10 cellular contexts compared by ENCODE assay signal in the genomic region with DNA sequence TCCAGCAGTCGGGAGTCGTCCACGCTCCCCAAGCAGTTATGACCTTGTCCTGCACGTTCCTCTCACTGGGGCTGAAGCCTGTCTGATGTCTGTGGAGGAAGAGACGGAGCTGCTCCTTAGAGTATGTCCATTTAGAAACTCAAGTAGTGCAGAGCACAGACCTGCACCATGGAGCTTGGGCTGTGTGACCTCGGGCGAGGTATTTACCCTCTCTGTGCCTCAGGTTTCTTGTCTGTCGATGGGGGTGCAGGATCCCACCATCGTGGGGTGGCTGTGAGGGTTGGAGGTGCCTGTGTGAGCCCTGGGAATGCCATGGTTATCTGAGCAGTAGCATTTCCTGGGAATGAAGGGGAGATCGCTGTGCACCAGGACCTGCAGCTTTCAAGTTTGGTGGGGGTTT. TPM values are rescaled to one million over a fixed set of nuclear protein-coding genes. Genes with fewer than 3 reads are reported as not detected.
DNase-seq lines count a peak whose midpoint lies in the region; ATAC-seq, FAIRE-seq and TF ChIP-seq lines count a peak whose summit lies in the region.
"Had no signal": no experiment of that assay in that cellular context is flagged by ENCODE, and none has a peak within 500 bp of the region (broad histone marks: within the 10 kb centered on the region; RNA-seq: fewer than 3 reads in every experiment).

No MANE protein-coding gene starts in this region.

- no peak for TF ChIP-seq RAD21 in HepG2 (CRISPR knock-in tag; IDR thresholded peaks at IDR 0.05)

- ATAC-seq in activated CD8-positive, alpha-beta memory T cell treated with anti-CD3 and anti-CD28 coated beads, Interleukin-2, amount 10 ng/mL, durations not matched to agents 7 days and 5 days = no peak
- ATAC-seq in activated CD8-positive, alpha-beta T cell treated with anti-CD3 and anti-CD28 coated beads, Interleukin-2, amount 10 ng/mL, durations not matched to agents 7 days and 5 days = no peak
- ATAC-seq in HepG2 (no peak), GM19395 (IDR thresholded peaks at IDR 0.05; ENCODE audit: unreplicated experiment) (no peak)

- peaks cover 18% of the 10 kb centered on the region for H3K79me2 ChIP-seq in HepG2 (ENCODE audit: insufficient read depth, low read length)

- peaks cover 20 to 47% of the 10 kb centered on the region in 2 experiments for H3K36me3 ChIP-seq in HepG2 (replicated peaks in 1 of 2; ENCODE audit: control insufficient read depth in 1 of 2, insufficient read depth in 2 of 2, low read length in 2 of 2)
- peaks cover 22% of the 10 kb centered on the region for H3K36me3 ChIP-seq in suprapubic skin

- TF ChIP-seq POLR2A in HepG2 (IDR thresholded peaks at IDR 0.05; ENCODE audit: insufficient read depth in 1 of 2, low read depth in 2 of 2, low read length in 2 of 2) (no peak), suprapubic skin (IDR thresholded peaks at IDR 0.05) (no peak), lower leg skin (IDR thresholded peaks at IDR 0.05) (no peak)

- CTCF ChIA-PET in activated CD8-positive, alpha-beta memory T cell treated with anti-CD3 and anti-CD28 coated beads, Interleukin-2, amount 10 ng/mL, durations not matched to agents 7 days and 5 days (lab: Charles Lee) = interaction anchor here (0.8 to 2.0 kb wide), 2 partner anchors 12 to 168 kb away, joined by 3 to 6 read pairs; no protein-coding TSS in a partner anchor
- CTCF ChIA-PET in activated CD8-positive, alpha-beta T cell treated with anti-CD3 and anti-CD28 coated beads, Interleukin-2, amount 10 ng/mL, durations not matched to agents 7 days and 5 days (lab: Charles Lee) = interaction anchor here (1.2 to 3.1 kb wide), 2 partner anchors 15 to 58 kb away, joined by 6 to 14 read pairs; partner anchors contain the start of genes AJM1 and TRAF2
- CTCF ChIA-PET in HepG2 (lab: Yijun Ruan, JAX; ENCODE audit: low intra/inter-chr PET ratio, low total read pairs) = no interaction called here

- no peaks in the 10 kb centered on the region for H3K27me3 Mint-ChIP-seq in activated CD8-positive, alpha-beta memory T cell treated with anti-CD3 and anti-CD28 coated beads, Interleukin-2, amount 10 ng/mL, durations not matched to agents 7 days and 5 days
- H3K27me3 Mint-ChIP-seq in activated CD8-positive, alpha-beta T cell treated with anti-CD3 and anti-CD28 coated beads, Interleukin-2, amount 10 ng/mL, durations not matched to agents 7 days and 5 days (ENCODE audit: low read depth) = no peaks in the 10 kb centered on the region

- peak overlapping the region; percentile 90 for H3K27ac Mint-ChIP-seq in activated CD8-positive, alpha-beta memory T cell treated with anti-CD3 and anti-CD28 coated beads, Interleukin-2, amount 10 ng/mL, durations not matched to agents 7 days and 5 days
- H3K27ac Mint-ChIP-seq in activated CD8-positive, alpha-beta T cell treated with anti-CD3 and anti-CD28 coated beads, Interleukin-2, amount 10 ng/mL, durations not matched to agents 7 days and 5 days = peak overlapping the region; percentile 41

- intact Hi-C loops in HepG2 (cut with micrococcal nuclease; ENCODE audit: unreplicated experiment) = no loop called here
- intact Hi-C loops in lower leg skin (cut with DNase I; ENCODE audit: low total_unique reads) = no loop called here

- POLR2A ChIA-PET in activated CD8-positive, alpha-beta T cell treated with anti-CD3 and anti-CD28 coated beads, Interleukin-2, amount 10 ng/mL, durations not matched to agents 7 days and 5 days (lab: Charles Lee) = interaction anchor here (3.2 kb wide), 1 partner anchor 14 kb away, joined by 28 read pairs; the partner anchor contains the start of gene TRAF2
- POLR2A ChIA-PET in HepG2 (lab: Yijun Ruan, JAX) = interaction anchor here (2.4 kb wide), 1 partner anchor 16 kb away, joined by 10 read pairs; no protein-coding TSS in a partner anchor

- H3K36me3 Mint-ChIP-seq in activated CD8-positive, alpha-beta memory T cell treated with anti-CD3 and anti-CD28 coated beads, Interleukin-2, amount 10 ng/mL, durations not matched to agents 7 days and 5 days = peaks cover 41% of the 10 kb centered on the region
- peaks cover 44% of the 10 kb centered on the region for H3K36me3 Mint-ChIP-seq in activated CD8-positive, alpha-beta T cell treated with anti-CD3 and anti-CD28 coated beads, Interleukin-2, amount 10 ng/mL, durations not matched to agents 7 days and 5 days (ENCODE audit: low read depth)

- WGBS in HepG2 (ENCODE audit: low lambda C conversion rate) = 90% methylated on average over 10 of the region's 10 CpGs
- 85% methylated on average over 10 of the region's 10 CpGs for WGBS in suprapubic skin
- 86 to 95% methylated on average over 10 of the region's 10 CpGs for WGBS in lower leg skin, 2 donors

- H4K20me1 ChIP-seq in HepG2 (ENCODE audit: insufficient read depth, low read length) = peaks cover 12% of the 10 kb centered on the region

- FAIRE-seq in HepG2 (lab: Jason Lieb, UNC) = no peak

- H3K27me3 ChIP-seq in HepG2 (ENCODE audit: control insufficient read depth in 1 of 2, insufficient read depth in 2 of 2, low read length in 2 of 2) = no peaks in the 10 kb centered on the region
- H3K27me3 ChIP-seq in suprapubic skin = no peaks in the 10 kb centered on the region

- peak overlapping the region; percentile 67 for H3K27ac ChIP-seq in HepG2 (ENCODE audit: extremely low read length, insufficient read depth, low read length)
- peak overlapping the region; percentile 88 for H3K27ac ChIP-seq in suprapubic skin

- H3K4me3 Mint-ChIP-seq in activated CD8-positive, alpha-beta memory T cell treated with anti-CD3 and anti-CD28 coated beads, Interleukin-2, amount 10 ng/mL, durations not matched to agents 7 days and 5 days = no peak overlapping the region
- no peak overlapping the region for H3K4me3 Mint-ChIP-seq in activated CD8-positive, alpha-beta T cell treated with anti-CD3 and anti-CD28 coated beads, Interleukin-2, amount 10 ng/mL, durations not matched to agents 7 days and 5 days

- no peak for DNase-seq in activated CD8-positive, alpha-beta memory T cell treated with anti-CD3 and anti-CD28 coated beads, Interleukin-2, amount 10 ng/mL, durations not matched to agents 7 days and 5 days
- no peak for DNase-seq in activated CD8-positive, alpha-beta memory T cell treated with anti-CD3 and anti-CD28 coated beads, Interleukin-2, amount 50 U/mL, for 4 hours
- DNase-seq in activated CD8-positive, alpha-beta T cell treated with anti-CD3 and anti-CD28 coated beads, Interleukin-2, amount 10 ng/mL, durations not matched to agents 7 days and 5 days = no peak
- no peak for DNase-seq in HepG2 (ENCODE audit: low spot score)
- no peak for DNase-seq in suprapubic skin (ENCODE audit: low spot score in 2 of 2)
- no peak for DNase-seq in GF-D8 (lab: John Stamatoyannopoulos, UW)
- no peak for DNase-seq in lower leg skin (ENCODE audit: low spot score in 2 of 2)
- DNase-seq: DMS79 treated with DMSO at 0.1 percent for 48 hours had no signal

- H3K9me3 ChIP-seq in HepG2 (ENCODE audit: low read length) (no peaks in the 10 kb centered on the region), suprapubic skin (no peaks in the 10 kb centered on the region)

- TF ChIP-seq CTCF in HepG2 (CRISPR knock-in tag; IDR thresholded peaks at IDR 0.05) (no peak), suprapubic skin (IDR thresholded peaks at IDR 0.05) (no peak), lower leg skin (IDR thresholded peaks at IDR 0.05) (no peak)

- H3K4me1 ChIP-seq in HepG2 (ENCODE audit: insufficient read depth, low read length) (peaks cover 27% of the 10 kb centered on the region), suprapubic skin (peaks cover 55% of the 10 kb centered on the region)

- no peak overlapping the region for H2AFZ ChIP-seq in HepG2 (ENCODE audit: low read length)

- no peak overlapping the region for H3K9ac ChIP-seq in HepG2 (ENCODE audit: insufficient read depth, low read depth, low read length)

- no peaks in the 10 kb centered on the region for H3K9me3 Mint-ChIP-seq in activated CD8-positive, alpha-beta memory T cell treated with anti-CD3 and anti-CD28 coated beads, Interleukin-2, amount 10 ng/mL, durations not matched to agents 7 days and 5 days (ENCODE audit: low read depth)
- H3K9me3 Mint-ChIP-seq in activated CD8-positive, alpha-beta T cell treated with anti-CD3 and anti-CD28 coated beads, Interleukin-2, amount 10 ng/mL, durations not matched to agents 7 days and 5 days (ENCODE audit: insufficient read depth) = no peaks in the 10 kb centered on the region

- H3K4me2 ChIP-seq in HepG2 (ENCODE audit: low read depth, low read length) = no peak overlapping the region

- TF ChIP-seq EP300 in HepG2 (IDR thresholded peaks at IDR 0.05; ENCODE audit: low read depth in 2 of 2, low read length in 2 of 2) (no peak), HepG2 (CRISPR knock-in tag; IDR thresholded peaks at IDR 0.05; ENCODE audit: borderline replicate concordance) (no peak), suprapubic skin (IDR thresholded peaks at IDR 0.05) (no peak)

- H3K4me1 Mint-ChIP-seq in activated CD8-positive, alpha-beta memory T cell treated with anti-CD3 and anti-CD28 coated beads, Interleukin-2, amount 10 ng/mL, durations not matched to agents 7 days and 5 days = peaks cover 50% of the 10 kb centered on the region
- H3K4me1 Mint-ChIP-seq in activated CD8-positive, alpha-beta T cell treated with anti-CD3 and anti-CD28 coated beads, Interleukin-2, amount 10 ng/mL, durations not matched to agents 7 days and 5 days (ENCODE audit: low read depth) = peaks cover 35% of the 10 kb centered on the region

- BruUV-seq in HepG2 (replicated peaks; lab: Mats Ljungman, UMichigan) = no TSS peak

- H3K4me3 ChIP-seq in HepG2 (replicated peaks in 1 of 3; ENCODE audit: insufficient read depth in 1 of 3, low read depth in 2 of 3, low read length in 3 of 3) = no peak overlapping the region
- H3K4me3 ChIP-seq in suprapubic skin = no peak overlapping the region
- no peak overlapping the region for H3K4me3 ChIP-seq in lower leg skin (ENCODE audit: low read depth, poor library complexity, severe bottlenecking)

- in situ Hi-C loops in HepG2 (cut with HindIII; ENCODE audit: extremely low pct_ligation_motif_present, low pct_unique_long_range_greater_than_20kb) = no loop called here

RNA-seq across cellular contexts. Expression of gene TRAF2, which starts 14.2 kb away (rescaled TPM):
- total RNA-seq in activated CD8-positive, alpha-beta memory T cell treated with anti-CD3 and anti-CD28 coated beads, Interleukin-2, amount 10 ng/mL, durations not matched to agents 7 days and 5 days = 10 to 100 TPM; 58.4 to 67.6 TPM
- 10 to 100 TPM; 48.5 to 57.2 TPM for total RNA-seq in activated CD8-positive, alpha-beta T cell treated with anti-CD3 and anti-CD28 coated beads, Interleukin-2, amount 10 ng/mL, durations not matched to agents 7 days and 5 days
- 13.4 and 13.6 TPM in 2 replicates for total RNA-seq in HepG2 (2016; rRNA removed; fragmentation: Illumina TruSeq; extraction: Trizol)
- 2.6 and 2.9 TPM in 2 replicates for total RNA-seq in HepG2 (2016; cell fraction: cytosol; rRNA removed; fragmentation: Illumina TruSeq; extraction: Trizol; ENCODE audit: low read depth)
- total RNA-seq in HepG2 (2016; cell fraction: insoluble cytoplasmic fraction; rRNA removed; fragmentation: Illumina TruSeq; extraction: Trizol) = 12.1 and 13.9 TPM in 2 replicates
- 4.8 and 6.0 TPM in 2 replicates for total RNA-seq in HepG2 (2016; cell fraction: membrane; rRNA removed; fragmentation: Illumina TruSeq; extraction: Trizol)
- 10.7 and 13.3 TPM in 2 replicates for total RNA-seq in HepG2 (2016; cell fraction: nucleus; rRNA removed; fragmentation: Illumina TruSeq; extraction: Trizol)
- polyA plus RNA-seq in HepG2 (2011; rRNA removed) = 12.4 and 15.5 TPM in 2 replicates
- 8.6 and 12.5 TPM in 2 replicates for polyA plus RNA-seq in HepG2 (2011; cell fraction: cytosol; rRNA removed)
- polyA plus RNA-seq in HepG2 (2011; cell fraction: nucleus; rRNA removed) = 30.8 and 35.5 TPM in 2 replicates
- polyA plus RNA-seq in HepG2 (2012) = 7.0 and 8.7 TPM in 2 replicates
- polyA plus RNA-seq in HepG2 (2016; cell fraction: cytosol; fragmentation: Illumina TruSeq; extraction: Trizol; ENCODE audit: low read depth) = 1.7 and 2.3 TPM in 2 replicates
- polyA plus RNA-seq in HepG2 (2016; cell fraction: insoluble cytoplasmic fraction; fragmentation: Illumina TruSeq; extraction: Trizol; ENCODE audit: low read depth) = 11.2 and 13.9 TPM in 2 replicates
- 3.5 and 4.0 TPM in 2 replicates for polyA plus RNA-seq in HepG2 (2016; cell fraction: membrane; fragmentation: Illumina TruSeq; extraction: Trizol; ENCODE audit: low read depth)
- 24.7 and 26.6 TPM in 2 replicates for polyA plus RNA-seq in HepG2 (2016; cell fraction: nucleus; fragmentation: Illumina TruSeq; extraction: Trizol; ENCODE audit: insufficient read depth, low read depth)
- 25.6 and 44.8 TPM in 2 replicates for polyA minus RNA-seq in HepG2 (2011; rRNA and poly(A)+ RNA removed; ENCODE audit: low replicate concordance)
- polyA minus RNA-seq in HepG2 (2011; cell fraction: cytosol; rRNA and poly(A)+ RNA removed) = 10.1 and 12.2 TPM in 2 replicates
- polyA minus RNA-seq in HepG2 (2011; cell fraction: nucleus; rRNA and poly(A)+ RNA removed) = 13.0 and 15.2 TPM in 2 replicates
- 10 to 100 TPM in 2 of 4 donors, 1 to 10 TPM in 2; 8.6 to 16.1 (median 10.5) TPM for total RNA-seq in suprapubic skin
- 10 to 100 TPM; 13.2 to 16.7 (median 15.8) TPM for total RNA-seq in lower leg skin

RNA-seq across cellular contexts. Expression of gene EDF1, which starts 34.4 kb away (rescaled TPM):
- total RNA-seq in activated CD8-positive, alpha-beta memory T cell treated with anti-CD3 and anti-CD28 coated beads, Interleukin-2, amount 10 ng/mL, durations not matched to agents 7 days and 5 days = 100 to 1,000 TPM; 283 to 360 TPM
- total RNA-seq in activated CD8-positive, alpha-beta T cell treated with anti-CD3 and anti-CD28 coated beads, Interleukin-2, amount 10 ng/mL, durations not matched to agents 7 days and 5 days = 100 to 1,000 TPM; 279 to 310 TPM
- 379 and 474 TPM in 2 replicates for total RNA-seq in HepG2 (2016; rRNA removed; fragmentation: Illumina TruSeq; extraction: Trizol)
- 152 and 180 TPM in 2 replicates for total RNA-seq in HepG2 (2016; cell fraction: cytosol; rRNA removed; fragmentation: Illumina TruSeq; extraction: Trizol; ENCODE audit: low read depth)
- total RNA-seq in HepG2 (2016; cell fraction: insoluble cytoplasmic fraction; rRNA removed; fragmentation: Illumina TruSeq; extraction: Trizol) = 390 and 529 TPM in 2 replicates
- total RNA-seq in HepG2 (2016; cell fraction: membrane; rRNA removed; fragmentation: Illumina TruSeq; extraction: Trizol) = 186 and 193 TPM in 2 replicates
- 157 and 160 TPM in 2 replicates for total RNA-seq in HepG2 (2016; cell fraction: nucleus; rRNA removed; fragmentation: Illumina TruSeq; extraction: Trizol)
- polyA plus RNA-seq in HepG2 (2011; rRNA removed) = 235 and 269 TPM in 2 replicates
- 392 and 430 TPM in 2 replicates for polyA plus RNA-seq in HepG2 (2011; cell fraction: cytosol; rRNA removed)
- polyA plus RNA-seq in HepG2 (2011; cell fraction: nucleus; rRNA removed) = 129 and 177 TPM in 2 replicates
- polyA plus RNA-seq in HepG2 (2012) = 257 and 326 TPM in 2 replicates
- polyA plus RNA-seq in HepG2 (2016; cell fraction: cytosol; fragmentation: Illumina TruSeq; extraction: Trizol; ENCODE audit: low read depth) = 191 and 202 TPM in 2 replicates
- polyA plus RNA-seq in HepG2 (2016; cell fraction: insoluble cytoplasmic fraction; fragmentation: Illumina TruSeq; extraction: Trizol; ENCODE audit: low read depth) = 553 and 620 TPM in 2 replicates
- polyA plus RNA-seq in HepG2 (2016; cell fraction: membrane; fragmentation: Illumina TruSeq; extraction: Trizol; ENCODE audit: low read depth) = 198 and 200 TPM in 2 replicates
- polyA plus RNA-seq in HepG2 (2016; cell fraction: nucleus; fragmentation: Illumina TruSeq; extraction: Trizol; ENCODE audit: insufficient read depth, low read depth) = 307 and 322 TPM in 2 replicates
- polyA minus RNA-seq in HepG2 (2011; rRNA and poly(A)+ RNA removed; ENCODE audit: low replicate concordance) = 34.3 and 99.7 TPM in 2 replicates
- 87.8 and 91.0 TPM in 2 replicates for polyA minus RNA-seq in HepG2 (2011; cell fraction: cytosol; rRNA and poly(A)+ RNA removed)
- 84.2 and 94.6 TPM in 2 replicates for polyA minus RNA-seq in HepG2 (2011; cell fraction: nucleus; rRNA and poly(A)+ RNA removed)
- total RNA-seq in suprapubic skin = 100 to 1,000 TPM; 236 to 328 (median 311) TPM
- total RNA-seq in lower leg skin = 100 to 1,000 TPM; 354 to 399 (median 376) TPM

RNA-seq across cellular contexts. Expression of gene FBXW5, which starts 44.0 kb away (rescaled TPM):
- total RNA-seq in activated CD8-positive, alpha-beta memory T cell treated with anti-CD3 and anti-CD28 coated beads, Interleukin-2, amount 10 ng/mL, durations not matched to agents 7 days and 5 days = 100 to 1,000 TPM; 106 to 107 TPM
- 100 to 1,000 TPM; 103 to 104 TPM for total RNA-seq in activated CD8-positive, alpha-beta T cell treated with anti-CD3 and anti-CD28 coated beads, Interleukin-2, amount 10 ng/mL, durations not matched to agents 7 days and 5 days
- 47.4 and 60.4 TPM in 2 replicates for total RNA-seq in HepG2 (2016; rRNA removed; fragmentation: Illumina TruSeq; extraction: Trizol)
- total RNA-seq in HepG2 (2016; cell fraction: cytosol; rRNA removed; fragmentation: Illumina TruSeq; extraction: Trizol; ENCODE audit: low read depth) = 101 and 115 TPM in 2 replicates
- 43.2 and 63.0 TPM in 2 replicates for total RNA-seq in HepG2 (2016; cell fraction: insoluble cytoplasmic fraction; rRNA removed; fragmentation: Illumina TruSeq; extraction: Trizol)
- 157 and 168 TPM in 2 replicates for total RNA-seq in HepG2 (2016; cell fraction: membrane; rRNA removed; fragmentation: Illumina TruSeq; extraction: Trizol)
- total RNA-seq in HepG2 (2016; cell fraction: nucleus; rRNA removed; fragmentation: Illumina TruSeq; extraction: Trizol) = 38.4 and 45.7 TPM in 2 replicates
- polyA plus RNA-seq in HepG2 (2011; rRNA removed) = 52.0 and 76.2 TPM in 2 replicates
- polyA plus RNA-seq in HepG2 (2011; cell fraction: cytosol; rRNA removed) = 70.1 and 111 TPM in 2 replicates
- 318 and 399 TPM in 2 replicates for polyA plus RNA-seq in HepG2 (2011; cell fraction: nucleus; rRNA removed)
- 33.4 and 43.8 TPM in 2 replicates for polyA plus RNA-seq in HepG2 (2012)
- polyA plus RNA-seq in HepG2 (2016; cell fraction: cytosol; fragmentation: Illumina TruSeq; extraction: Trizol; ENCODE audit: low read depth) = 106 and 116 TPM in 2 replicates
- 41.2 and 50.1 TPM in 2 replicates for polyA plus RNA-seq in HepG2 (2016; cell fraction: insoluble cytoplasmic fraction; fragmentation: Illumina TruSeq; extraction: Trizol; ENCODE audit: low read depth)
- 127 and 134 TPM in 2 replicates for polyA plus RNA-seq in HepG2 (2016; cell fraction: membrane; fragmentation: Illumina TruSeq; extraction: Trizol; ENCODE audit: low read depth)
- 94.3 and 97.4 TPM in 2 replicates for polyA plus RNA-seq in HepG2 (2016; cell fraction: nucleus; fragmentation: Illumina TruSeq; extraction: Trizol; ENCODE audit: insufficient read depth, low read depth)
- polyA minus RNA-seq in HepG2 (2011; rRNA and poly(A)+ RNA removed; ENCODE audit: low replicate concordance) = 183 and 195 TPM in 2 replicates
- polyA minus RNA-seq in HepG2 (2011; cell fraction: cytosol; rRNA and poly(A)+ RNA removed) = 55.6 and 63.5 TPM in 2 replicates
- polyA minus RNA-seq in HepG2 (2011; cell fraction: nucleus; rRNA and poly(A)+ RNA removed) = 34.1 and 36.8 TPM in 2 replicates
- 100 to 1,000 TPM; 101 to 166 (median 142) TPM for total RNA-seq in suprapubic skin
- total RNA-seq in lower leg skin = 100 to 1,000 TPM; 145 to 182 (median 154) TPM

RNA-seq across cellular contexts. Expression of gene C8G, which starts 44.5 kb away (rescaled TPM):
- 1 to 10 TPM in 1 of 2 experiments, not detected in 1; 1.7 TPM for total RNA-seq in activated CD8-positive, alpha-beta memory T cell treated with anti-CD3 and anti-CD28 coated beads, Interleukin-2, amount 10 ng/mL, durations not matched to agents 7 days and 5 days
- total RNA-seq in activated CD8-positive, alpha-beta T cell treated with anti-CD3 and anti-CD28 coated beads, Interleukin-2, amount 10 ng/mL, durations not matched to agents 7 days and 5 days = 1 to 10 TPM; 1.4 to 1.5 TPM
- 2.0 and 4.9 TPM in 2 replicates for total RNA-seq in HepG2 (2016; rRNA removed; fragmentation: Illumina TruSeq; extraction: Trizol)
- total RNA-seq in HepG2 (2016; cell fraction: cytosol; rRNA removed; fragmentation: Illumina TruSeq; extraction: Trizol; ENCODE audit: low read depth) = 1.2 and 2.9 TPM in 2 replicates
- total RNA-seq in HepG2 (2016; cell fraction: insoluble cytoplasmic fraction; rRNA removed; fragmentation: Illumina TruSeq; extraction: Trizol) = 1.4 and 4.7 TPM in 2 replicates
- total RNA-seq in HepG2 (2016; cell fraction: membrane; rRNA removed; fragmentation: Illumina TruSeq; extraction: Trizol) = 2.1 and 3.5 TPM in 2 replicates
- 6.1 and 7.0 TPM in 2 replicates for total RNA-seq in HepG2 (2016; cell fraction: nucleus; rRNA removed; fragmentation: Illumina TruSeq; extraction: Trizol)
- 12.8 and 18.3 TPM in 2 replicates for polyA plus RNA-seq in HepG2 (2011; rRNA removed)
- 8.9 and 13.0 TPM in 2 replicates for polyA plus RNA-seq in HepG2 (2011; cell fraction: cytosol; rRNA removed)
- polyA plus RNA-seq in HepG2 (2011; cell fraction: nucleus; rRNA removed) = 94.5 and 107 TPM in 2 replicates
- polyA plus RNA-seq in HepG2 (2012) = 15.3 and 17.5 TPM in 2 replicates
- 2.1 and 2.6 TPM in 2 replicates for polyA plus RNA-seq in HepG2 (2016; cell fraction: cytosol; fragmentation: Illumina TruSeq; extraction: Trizol; ENCODE audit: low read depth)
- 2.3 and 2.4 TPM in 2 replicates for polyA plus RNA-seq in HepG2 (2016; cell fraction: insoluble cytoplasmic fraction; fragmentation: Illumina TruSeq; extraction: Trizol; ENCODE audit: low read depth)
- polyA plus RNA-seq in HepG2 (2016; cell fraction: membrane; fragmentation: Illumina TruSeq; extraction: Trizol; ENCODE audit: low read depth) = 2.2 and 3.1 TPM in 2 replicates
- 10.1 and 13.4 TPM in 2 replicates for polyA plus RNA-seq in HepG2 (2016; cell fraction: nucleus; fragmentation: Illumina TruSeq; extraction: Trizol; ENCODE audit: insufficient read depth, low read depth)
- 0.70 and 11.9 TPM in 2 replicates for polyA minus RNA-seq in HepG2 (2011; rRNA and poly(A)+ RNA removed; ENCODE audit: low replicate concordance)
- 3.6 and 6.2 TPM in 2 replicates for polyA minus RNA-seq in HepG2 (2011; cell fraction: cytosol; rRNA and poly(A)+ RNA removed)
- 7.0 and 7.2 TPM in 2 replicates for polyA minus RNA-seq in HepG2 (2011; cell fraction: nucleus; rRNA and poly(A)+ RNA removed)
- total RNA-seq in suprapubic skin = 1 to 10 TPM in 1 of 4 donors, not detected in 3; 2.7 TPM
- not detected for total RNA-seq in lower leg skin
- total RNA-seq: sciatic nerve had no signal

RNA-seq across cellular contexts. Expression of gene MAMDC4, which starts 48.4 kb away (rescaled TPM):
- 10 to 100 TPM; 13.4 to 15.5 TPM for total RNA-seq in activated CD8-positive, alpha-beta memory T cell treated with anti-CD3 and anti-CD28 coated beads, Interleukin-2, amount 10 ng/mL, durations not matched to agents 7 days and 5 days
- 10 to 100 TPM; 14.7 to 15.8 TPM for total RNA-seq in activated CD8-positive, alpha-beta T cell treated with anti-CD3 and anti-CD28 coated beads, Interleukin-2, amount 10 ng/mL, durations not matched to agents 7 days and 5 days
- total RNA-seq in HepG2 (2016; rRNA removed; fragmentation: Illumina TruSeq; extraction: Trizol) = 1.2 and 6.0 TPM in 2 replicates
- 1.7 and 2.2 TPM in 2 replicates for total RNA-seq in HepG2 (2016; cell fraction: cytosol; rRNA removed; fragmentation: Illumina TruSeq; extraction: Trizol; ENCODE audit: low read depth)
- 1.0 and 7.5 TPM in 2 replicates for total RNA-seq in HepG2 (2016; cell fraction: insoluble cytoplasmic fraction; rRNA removed; fragmentation: Illumina TruSeq; extraction: Trizol)
- 0.83 and 1.1 TPM in 2 replicates for total RNA-seq in HepG2 (2016; cell fraction: membrane; rRNA removed; fragmentation: Illumina TruSeq; extraction: Trizol)
- total RNA-seq in HepG2 (2016; cell fraction: nucleus; rRNA removed; fragmentation: Illumina TruSeq; extraction: Trizol) = 7.7 and 10.7 TPM in 2 replicates
- 6.8 and 7.9 TPM in 2 replicates for polyA plus RNA-seq in HepG2 (2011; rRNA removed)
- polyA plus RNA-seq in HepG2 (2011; cell fraction: cytosol; rRNA removed) = 1.2 and 2.6 TPM in 2 replicates
- 170 and 232 TPM in 2 replicates for polyA plus RNA-seq in HepG2 (2011; cell fraction: nucleus; rRNA removed)
- 6.5 and 6.7 TPM in 2 replicates for polyA plus RNA-seq in HepG2 (2012)
- 0.48 and 0.49 TPM in 2 replicates for polyA plus RNA-seq in HepG2 (2016; cell fraction: cytosol; fragmentation: Illumina TruSeq; extraction: Trizol; ENCODE audit: low read depth)
- 1.2 and 1.3 TPM in 2 replicates for polyA plus RNA-seq in HepG2 (2016; cell fraction: insoluble cytoplasmic fraction; fragmentation: Illumina TruSeq; extraction: Trizol; ENCODE audit: low read depth)
- 0.57 and 0.68 TPM in 2 replicates for polyA plus RNA-seq in HepG2 (2016; cell fraction: membrane; fragmentation: Illumina TruSeq; extraction: Trizol; ENCODE audit: low read depth)
- polyA plus RNA-seq in HepG2 (2016; cell fraction: nucleus; fragmentation: Illumina TruSeq; extraction: Trizol; ENCODE audit: insufficient read depth, low read depth) = 32.1 and 33.9 TPM in 2 replicates
- polyA minus RNA-seq in HepG2 (2011; rRNA and poly(A)+ RNA removed; ENCODE audit: low replicate concordance) = 0.96 and 2.4 TPM in 2 replicates
- polyA minus RNA-seq in HepG2 (2011; cell fraction: cytosol; rRNA and poly(A)+ RNA removed) = 0.69 and 1.2 TPM in 2 replicates
- 8.8 and 10.9 TPM in 2 replicates for polyA minus RNA-seq in HepG2 (2011; cell fraction: nucleus; rRNA and poly(A)+ RNA removed)
- total RNA-seq in suprapubic skin = 1 to 10 TPM; 1.3 to 3.9 (median 1.8) TPM
- 1 to 10 TPM in 3 of 4 donors, under 1 TPM in 1; 0.89 to 1.4 (median 1.4) TPM for total RNA-seq in lower leg skin
